8 cellular contexts compared by ENCODE assay signal in the genomic region with DNA sequence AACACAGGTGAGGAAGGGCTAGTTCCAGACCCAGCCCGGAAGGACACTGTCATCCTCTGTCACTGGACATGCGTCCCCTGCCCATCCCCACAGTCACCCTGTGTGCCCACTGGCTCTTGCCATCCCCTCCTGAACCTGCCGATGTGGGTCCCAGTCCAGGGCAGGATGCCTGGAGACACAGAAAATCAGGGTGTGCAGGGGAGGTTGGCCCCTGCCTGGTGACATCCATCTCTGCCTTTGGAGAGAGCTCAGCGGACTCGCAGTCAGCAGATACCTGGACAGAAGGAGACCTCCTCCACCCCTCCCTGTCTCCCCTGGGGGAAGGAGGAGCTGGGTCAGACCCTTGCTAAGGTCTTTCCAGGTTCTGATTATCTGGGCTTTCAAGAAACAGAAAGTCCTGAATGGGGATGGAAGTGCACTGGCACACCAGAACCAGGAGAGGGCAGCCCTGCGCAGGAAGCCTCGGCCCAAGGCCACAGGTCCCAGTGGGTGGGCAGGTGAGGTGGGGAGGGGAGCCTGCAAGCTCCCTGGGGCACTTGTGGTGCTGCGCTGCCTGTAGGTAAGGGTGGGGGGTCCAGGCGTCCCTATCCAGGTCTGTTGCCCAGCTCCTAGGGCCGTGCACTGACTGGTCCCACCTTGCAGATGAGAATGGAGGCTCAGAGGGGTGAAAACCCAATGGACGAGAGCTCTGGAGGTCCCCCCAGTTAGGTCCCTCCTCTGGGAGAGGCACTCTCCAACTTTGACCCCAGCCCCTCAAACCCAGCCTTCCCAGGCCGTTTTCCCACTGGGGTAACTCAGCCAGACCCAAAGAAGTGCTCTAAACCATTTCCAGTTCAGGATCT.
A peak's percentile ranks its signal among the peaks of the same experiment; 100 is the strongest.
DNase-seq lines count a peak whose midpoint lies in the region; ATAC-seq and TF ChIP-seq lines count a peak whose summit lies in the region.

No MANE protein-coding gene starts in this region.

- CTCF ChIA-PET in AG04449 (lab: Yijun Ruan, JAX) = interaction anchor here (0.7 to 3.7 kb wide), 17 partner anchors 11 to 347 kb away, joined by 3 to 17 read pairs (median 3); no protein-coding TSS in a partner anchor

- peaks cover 58% of the 10 kb centered on the region for H3K27me3 ChIP-seq in adipocyte (replicated peaks; ENCODE audit: control insufficient read depth, insufficient read depth, low read length)
- no peaks in the 10 kb centered on the region for H3K27me3 ChIP-seq in effector memory CD4-positive, alpha-beta T cell (replicated peaks; ENCODE audit: control insufficient read depth, insufficient read depth, low read length, poor library complexity, severe bottlenecking)

- H3K36me3 ChIP-seq in adipocyte (ENCODE audit: control insufficient read depth, insufficient read depth, low read length, severe bottlenecking) = no peaks in the 10 kb centered on the region
- H3K36me3 ChIP-seq in effector memory CD4-positive, alpha-beta T cell (ENCODE audit: control insufficient read depth, insufficient read depth, low read length) = no peaks in the 10 kb centered on the region

- no peak overlapping the region for H3K27ac ChIP-seq in effector memory CD4-positive, alpha-beta T cell (ENCODE audit: insufficient read depth, low read length, poor library complexity, severe bottlenecking)

- TF ChIP-seq CTCF in AG04449 (IDR thresholded peaks at IDR 0.05; ENCODE audit: insufficient read depth, low read length, missing control alignments) (peak; percentile 87), GM12873 (IDR thresholded peaks at IDR 0.05; ENCODE audit: insufficient read depth, low read depth, low read length, missing control alignments) (peak; percentile 88)

- H3K4me3 ChIP-seq in AG04449 (ENCODE audit: low read depth, low read length) (no peak overlapping the region), adipocyte (ENCODE audit: low read length) (no peak overlapping the region)
- no peak overlapping the region for H3K4me3 ChIP-seq in effector memory CD4-positive, alpha-beta T cell (ENCODE audit: insufficient read depth, low read depth, low read length, poor library complexity, severe bottlenecking)

- H3K4me1 ChIP-seq in adipocyte (ENCODE audit: control insufficient read depth, insufficient read depth, low read length) = no peaks in the 10 kb centered on the region
- H3K4me1 ChIP-seq in effector memory CD4-positive, alpha-beta T cell (ENCODE audit: control insufficient read depth, insufficient read depth, low read length, poor library complexity, severe bottlenecking) = no peaks in the 10 kb centered on the region

- no peak for ATAC-seq in HG03565 (IDR thresholded peaks at IDR 0.05; ENCODE audit: unreplicated experiment)

- DNase-seq in AG04449 (ENCODE audit: low read depth, low spot score) = no peak
- peak; percentile 20 for DNase-seq in NCI-H748 treated with DMSO at 0.1 percent for 48 hours (lab: John Stamatoyannopoulos, UW)
- DNase-seq in adipocyte (ENCODE audit: low read depth) = peak; percentile 64
- peak; percentile 90 for DNase-seq in iPS-NIHi11 (ENCODE audit: low spot score)
- DNase-seq in stimulated activated CD4-positive, alpha-beta T cell treated with anti-CD3 and anti-CD28 coated beads, Interleukin-4, amount 100 ng/mL, for 1 hour = peak; percentile 35
- no peak for DNase-seq in effector memory CD4-positive, alpha-beta T cell

- peaks cover 16% of the 10 kb centered on the region for H3K9me3 ChIP-seq in adipocyte (ENCODE audit: control insufficient read depth, low read length)
- no peaks in the 10 kb centered on the region for H3K9me3 ChIP-seq in effector memory CD4-positive, alpha-beta T cell (ENCODE audit: control insufficient read depth, low read length)

- POLR2A ChIA-PET in AG04449 (lab: Yijun Ruan, JAX) = no interaction called here

- H3K9ac ChIP-seq in adipocyte (ENCODE audit: low read length) = no peak overlapping the region

Comparison
In these comparisons a context has a peak if more than half of its experiments do, and no peak if none do; other contexts are left out.
1. DNase-seq: peak in NCI-H748 treated with DMSO at 0.1 percent for 48 hours (single experiment), adipocyte (single experiment), iPS-NIHi11 (single experiment) and stimulated activated CD4-positive, alpha-beta T cell treated with anti-CD3 and anti-CD28 coated beads, Interleukin-4, amount 100 ng/mL, for 1 hour (single experiment); none in AG04449 (single experiment) and effector memory CD4-positive, alpha-beta T cell (0 of 3).